19 cellular contexts compared by ENCODE assay signal in genomic region chr12:25866586-25867378, GRCh38.
DNase-seq lines count a peak whose midpoint lies in the region; ATAC-seq lines count a peak whose summit lies in the region.
"Had no signal": no experiment of that assay in that cellular context is flagged by ENCODE, and none has a peak within 500 bp of the region (broad histone marks: within the 10 kb centered on the region; RNA-seq: fewer than 3 reads in every experiment).

No MANE protein-coding gene starts in this region.

- H2BK12ac ChIP-seq in trophoblast cell (ENCODE audit: low read length) = no peak overlapping the region

- peak overlapping the region; percentile 46 for H3K27ac ChIP-seq in trophoblast cell (ENCODE audit: low read depth, low read length)
- H3K27ac ChIP-seq: KMS-11, left lung, prostate gland, upper lobe of left lung had no signal

- no peak overlapping the region for H2BK5ac ChIP-seq in trophoblast cell (ENCODE audit: low read depth, low read length, poor library complexity)

- no peaks in the 10 kb centered on the region for H3K27me3 ChIP-seq in trophoblast cell (ENCODE audit: insufficient read depth, low read length)
- H3K27me3 ChIP-seq: left lung, upper lobe of left lung had no signal

- H3K18ac ChIP-seq in trophoblast cell (ENCODE audit: low read length) = no peak overlapping the region

- H3K23ac ChIP-seq in trophoblast cell (ENCODE audit: low read length) = no peak overlapping the region

- H4K91ac ChIP-seq in trophoblast cell (ENCODE audit: low read depth, low read length) = peak overlapping the region; percentile 36

- ATAC-seq in T-helper 17 cell = no peak
- ATAC-seq in effector memory CD8-positive, alpha-beta T cell (replicated peaks) = no peak
- ATAC-seq: activated naive CD4-positive, alpha-beta T cell treated with anti-CD3 and anti-CD28 coated beads, Interleukin-2, amount 50 U/mL, for 72 hours; left lung had no signal

- peaks cover 0 to 4% of the 10 kb centered on the region in 2 donors for H3K9me3 Mint-ChIP-seq in effector memory CD8-positive, alpha-beta T cell

- no peaks in the 10 kb centered on the region for H3K27me3 Mint-ChIP-seq in T-helper 17 cell
- H3K27me3 Mint-ChIP-seq in effector memory CD8-positive, alpha-beta T cell = no peaks in the 10 kb centered on the region

- H3K36me3 Mint-ChIP-seq in T-helper 17 cell (ENCODE audit: low read depth) = no peaks in the 10 kb centered on the region
- no peaks in the 10 kb centered on the region for H3K36me3 Mint-ChIP-seq in effector memory CD8-positive, alpha-beta T cell (ENCODE audit: insufficient read depth)

- peaks cover 5% of the 10 kb centered on the region in 2 experiments for H3K4me1 ChIP-seq in trophoblast cell (ENCODE audit: control insufficient read depth in 1 of 2, insufficient read depth in 2 of 2, low read length in 2 of 2)
- H3K4me1 ChIP-seq: left lung, prostate gland, upper lobe of left lung had no signal

- H3K79me2 ChIP-seq in trophoblast cell (ENCODE audit: control insufficient read depth, insufficient read depth, low read length, poor library complexity) = no peaks in the 10 kb centered on the region

- no peaks in the 10 kb centered on the region for H3K4me1 Mint-ChIP-seq in T-helper 17 cell
- no peaks in the 10 kb centered on the region for H3K4me1 Mint-ChIP-seq in effector memory CD8-positive, alpha-beta T cell (ENCODE audit: low read depth in 2 of 2)

- H3K14ac ChIP-seq in trophoblast cell (ENCODE audit: low read length) = no peak overlapping the region

- H3K4me3 Mint-ChIP-seq in T-helper 17 cell = no peak overlapping the region
- H3K4me3 Mint-ChIP-seq in effector memory CD8-positive, alpha-beta T cell = no peak overlapping the region
- H3K4me3 Mint-ChIP-seq: neural crest cell had no signal

- no peak overlapping the region for H4K8ac ChIP-seq in trophoblast cell (ENCODE audit: low read depth, low read length)

- H3K79me1 ChIP-seq in trophoblast cell (ENCODE audit: low read length) = no peaks in the 10 kb centered on the region

- no peak overlapping the region for H4K12ac ChIP-seq in trophoblast cell (ENCODE audit: low read depth, low read length)

- no CpG with 5 or more reads among the region's 6 CpGs for WGBS in trophoblast cell (ENCODE audit: extremely low coverage, insufficient coverage, insufficient read length)

- H3K4me2 ChIP-seq in trophoblast cell (ENCODE audit: low read length) = no peak overlapping the region
- H3K4me2 ChIP-seq: KMS-11 had no signal

- no peak overlapping the region for H2AFZ ChIP-seq in trophoblast cell (ENCODE audit: insufficient read depth, low read length, poor library complexity)

- no peak overlapping the region for H3K4me3 ChIP-seq in trophoblast cell (ENCODE audit: low read depth, low read length)
- H3K4me3 ChIP-seq: left lung, prostate gland, upper lobe of left lung had no signal

- DNase-seq in EH (ENCODE audit: low read depth) = peak; percentile 87
- DNase-seq in M059J (ENCODE audit: low read depth) = peak; percentile 90
- peak; percentile 66 for DNase-seq in amniotic epithelial cell (ENCODE audit: low read depth)
- peak in 1 of 2 donors; percentile 31 for DNase-seq in trophoblast cell
- no peak for DNase-seq in NCI-H2196 (lab: John Stamatoyannopoulos, UW; ENCODE audit: unreplicated experiment)
- no peak for DNase-seq in T-helper 17 cell
- no peak for DNase-seq in GM03348 (ENCODE audit: low spot score)
- no peak for DNase-seq in effector memory CD8-positive, alpha-beta T cell
- DNase-seq: activated CD4-positive, alpha-beta T cell treated with anti-CD3 and anti-CD28 coated beads for 48 hours; cerebellar nuclear complex; left lung; NCI-H1092; NCI-H2029; NCI-H510A; upper lobe of left lung had no signal

- H3K9me3 ChIP-seq in trophoblast cell (ENCODE audit: insufficient read depth, low read depth, low read length) (no peaks in the 10 kb centered on the region), T-helper 17 cell (ENCODE audit: control insufficient read depth, low read length, poor library complexity, severe bottlenecking) (no peaks in the 10 kb centered on the region)
- H3K9me3 ChIP-seq: prostate gland, upper lobe of left lung had no signal

- no peak overlapping the region for H3K4ac ChIP-seq in trophoblast cell (ENCODE audit: low read depth, low read length)

- H3K27ac Mint-ChIP-seq in T-helper 17 cell = no peak overlapping the region
- H3K27ac Mint-ChIP-seq in effector memory CD8-positive, alpha-beta T cell = no peak overlapping the region
- H3K27ac Mint-ChIP-seq: activated naive CD4-positive, alpha-beta T cell treated with anti-CD3 and anti-CD28 coated beads, Interleukin-2, amount 50 U/mL, for 72 hours had no signal

- no peak overlapping the region for H2AK5ac ChIP-seq in trophoblast cell (ENCODE audit: low read length)

- no peak overlapping the region for H3K9ac ChIP-seq in trophoblast cell (ENCODE audit: low read length)
- H3K9ac ChIP-seq: KMS-11 had no signal

- peak overlapping the region; percentile 2 for H2BK120ac ChIP-seq in trophoblast cell (ENCODE audit: insufficient read depth, low read length, poor library complexity)

- no peaks in the 10 kb centered on the region for H3K36me3 ChIP-seq in trophoblast cell (ENCODE audit: control insufficient read depth in 1 of 2, insufficient read depth in 2 of 2, low read length in 2 of 2)
- H3K36me3 ChIP-seq: left lung, prostate gland, upper lobe of left lung had no signal

Comparison
In these comparisons a context has a peak if more than half of its experiments do, and no peak if none do; other contexts are left out.
1. DNase-seq: peak in EH (single experiment), M059J (single experiment) and amniotic epithelial cell (single experiment); none in NCI-H2196 (single experiment), T-helper 17 cell (0 of 3), GM03348 (single experiment) and effector memory CD8-positive, alpha-beta T cell (0 of 3).